Comparison of ENCODE assay signal across 14 cellular contexts in the genomic region with DNA sequence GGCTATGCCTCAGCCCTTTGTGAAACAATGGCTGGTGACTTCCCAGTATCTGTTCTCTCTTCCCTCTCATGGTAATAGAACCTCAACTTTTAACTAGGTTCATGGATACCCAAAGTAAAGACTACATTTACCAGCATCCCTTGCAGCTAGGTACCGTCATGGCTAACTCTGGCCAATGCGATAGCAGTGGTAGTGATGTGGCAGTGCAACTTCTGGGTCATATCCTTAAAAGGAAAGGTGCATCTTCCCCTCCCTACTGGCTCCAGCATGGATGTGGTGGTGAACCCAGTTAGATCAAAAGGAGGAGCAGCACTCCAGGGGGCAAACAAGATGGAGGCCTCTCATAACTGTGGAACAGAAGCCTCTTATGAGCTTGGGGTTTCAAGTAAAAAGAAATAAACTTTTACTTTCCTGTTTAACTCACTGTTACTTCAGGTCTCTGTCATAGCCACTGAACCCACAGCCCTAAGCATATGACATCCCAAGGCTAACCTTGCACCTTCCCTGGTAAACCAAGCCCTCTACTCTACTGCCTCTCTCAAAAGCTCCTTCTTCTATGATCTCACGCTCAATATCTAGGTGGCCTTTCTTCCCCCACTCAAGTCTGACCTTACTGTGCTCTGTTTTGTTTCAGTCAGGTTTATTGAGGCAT.
"Had no signal": no experiment of that assay in that cellular context is flagged by ENCODE, and none has a peak within 500 bp of the region (broad histone marks: within the 10 kb centered on the region; RNA-seq: fewer than 3 reads in every experiment).

No MANE protein-coding gene starts in this region.

- H3K4me3 Mint-ChIP-seq: activated naive CD4-positive, alpha-beta T cell treated with anti-CD3 and anti-CD28 coated beads, Interleukin-2, amount 50 U/mL, for 24 hours; brain; memory B cell; natural killer cell; stimulated activated memory B cell treated with anti-CD40 and anti-IgM and Interleukin-4, amounts not matched to agents 10 μg/mL and 1 μg/mL and 100 μg/mL, for 72 hours had no signal

- DNase-seq: central memory CD4-positive, alpha-beta T cell; foreskin fibroblast; hypothalamus; left ventricle myocardium inferior; natural killer cell; SHP77; stimulated activated CD4-positive, alpha-beta T cell treated with anti-CD3 and anti-CD28 coated beads, Interleukin-12 subunit alpha, Interleukin-12 subunit beta, amount 100 ng/mL, for 4 hours; stimulated activated CD4-positive, alpha-beta T cell treated with anti-CD3 and anti-CD28 coated beads, Interleukin-2, amount 100 ng/mL, for 24 hours; T-helper 9 cell; uterus had no signal

- H3K27ac Mint-ChIP-seq: memory B cell; natural killer cell; stimulated activated memory B cell treated with anti-CD40 and anti-IgM and Interleukin-4, amounts not matched to agents 10 μg/mL and 1 μg/mL and 100 μg/mL, for 72 hours had no signal

- H3K27me3 Mint-ChIP-seq: activated naive CD4-positive, alpha-beta T cell treated with anti-CD3 and anti-CD28 coated beads, Interleukin-2, amount 50 U/mL, for 24 hours; memory B cell; stimulated activated memory B cell treated with anti-CD40 and anti-IgM and Interleukin-4, amounts not matched to agents 10 μg/mL and 1 μg/mL and 100 μg/mL, for 72 hours had no signal

- ATAC-seq: natural killer cell; stimulated activated memory B cell treated with anti-CD40 and anti-IgM and Interleukin-4, amounts not matched to agents 10 μg/mL and 1 μg/mL and 100 μg/mL, for 72 hours had no signal
